1 cellular context compared by ENCODE assay signal in the genomic region with DNA sequence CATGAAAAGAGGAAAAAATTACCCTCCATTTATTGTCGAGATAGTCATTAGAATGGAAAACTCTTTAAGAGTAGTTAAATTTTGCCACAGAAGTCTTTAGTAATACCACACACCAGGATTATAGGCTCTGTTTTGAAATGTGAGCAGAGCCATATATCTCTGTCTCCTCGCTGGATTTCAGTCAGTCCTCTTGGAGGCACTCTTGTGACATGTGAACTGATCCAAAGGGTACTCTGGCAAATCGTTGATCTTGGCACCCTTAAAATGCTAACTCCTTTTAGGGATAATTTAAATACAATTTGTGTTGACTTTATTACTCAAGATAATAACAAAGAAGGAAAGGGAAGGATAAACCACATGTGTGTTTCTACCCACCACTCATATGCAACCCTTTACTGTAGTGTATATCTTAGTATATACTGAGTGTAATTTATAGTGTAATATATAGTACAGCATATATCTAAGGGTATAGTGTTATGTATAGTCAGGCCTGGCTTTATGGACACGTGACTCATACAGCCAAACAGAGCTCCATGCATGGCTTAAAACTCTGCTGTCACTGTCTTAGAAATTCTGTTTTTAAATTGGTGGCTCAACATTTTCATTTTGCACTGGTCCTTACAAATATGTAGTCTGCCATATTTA.
TF ChIP-seq lines count a peak whose summit lies in the region.

No MANE protein-coding gene starts in this region.

TF ChIP-seq in GM23338, 12 proteins besides CTCF, POLR2A, EP300 and RAD21 (continued from another document):
- TF ChIP-seq, protein P1, sequence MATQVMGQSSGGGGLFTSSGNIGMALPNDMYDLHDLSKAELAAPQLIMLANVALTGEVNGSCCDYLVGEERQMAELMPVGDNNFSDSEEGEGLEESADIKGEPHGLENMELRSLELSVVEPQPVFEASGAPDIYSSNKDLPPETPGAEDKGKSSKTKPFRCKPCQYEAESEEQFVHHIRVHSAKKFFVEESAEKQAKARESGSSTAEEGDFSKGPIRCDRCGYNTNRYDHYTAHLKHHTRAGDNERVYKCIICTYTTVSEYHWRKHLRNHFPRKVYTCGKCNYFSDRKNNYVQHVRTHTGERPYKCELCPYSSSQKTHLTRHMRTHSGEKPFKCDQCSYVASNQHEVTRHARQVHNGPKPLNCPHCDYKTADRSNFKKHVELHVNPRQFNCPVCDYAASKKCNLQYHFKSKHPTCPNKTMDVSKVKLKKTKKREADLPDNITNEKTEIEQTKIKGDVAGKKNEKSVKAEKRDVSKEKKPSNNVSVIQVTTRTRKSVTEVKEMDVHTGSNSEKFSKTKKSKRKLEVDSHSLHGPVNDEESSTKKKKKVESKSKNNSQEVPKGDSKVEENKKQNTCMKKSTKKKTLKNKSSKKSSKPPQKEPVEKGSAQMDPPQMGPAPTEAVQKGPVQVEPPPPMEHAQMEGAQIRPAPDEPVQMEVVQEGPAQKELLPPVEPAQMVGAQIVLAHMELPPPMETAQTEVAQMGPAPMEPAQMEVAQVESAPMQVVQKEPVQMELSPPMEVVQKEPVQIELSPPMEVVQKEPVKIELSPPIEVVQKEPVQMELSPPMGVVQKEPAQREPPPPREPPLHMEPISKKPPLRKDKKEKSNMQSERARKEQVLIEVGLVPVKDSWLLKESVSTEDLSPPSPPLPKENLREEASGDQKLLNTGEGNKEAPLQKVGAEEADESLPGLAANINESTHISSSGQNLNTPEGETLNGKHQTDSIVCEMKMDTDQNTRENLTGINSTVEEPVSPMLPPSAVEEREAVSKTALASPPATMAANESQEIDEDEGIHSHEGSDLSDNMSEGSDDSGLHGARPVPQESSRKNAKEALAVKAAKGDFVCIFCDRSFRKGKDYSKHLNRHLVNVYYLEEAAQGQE (IDR thresholded peaks at IDR 0.05; ENCODE audit: unreplicated experiment), result no peak
- TF ChIP-seq ZNF114 (CRISPR knock-in tag; IDR thresholded peaks at IDR 0.05), result no peak
TF ChIP-seq in GM23338: peak in this region for 0.
